17 cellular contexts compared by ENCODE assay signal in the genomic region with DNA sequence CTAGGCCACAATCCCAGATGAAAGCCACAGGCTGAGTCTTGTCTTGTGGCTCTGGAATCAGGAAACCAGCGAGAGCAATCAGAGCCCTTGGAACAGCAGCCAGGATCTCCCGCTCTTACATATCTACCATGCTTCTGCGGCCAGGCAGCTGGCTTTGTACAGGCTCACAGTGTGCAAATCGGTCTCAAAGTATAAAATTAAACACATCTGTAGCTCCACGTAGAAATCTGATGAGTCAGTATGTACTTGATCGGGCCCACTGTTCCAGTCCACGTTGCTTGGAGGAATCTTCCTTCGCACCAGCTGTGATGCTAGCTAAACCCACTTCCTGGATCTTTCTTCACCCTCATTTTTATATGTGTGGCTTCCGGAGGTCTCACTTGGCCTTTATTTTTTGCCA.
DNase-seq lines count a peak whose midpoint lies in the region; ATAC-seq and TF ChIP-seq lines count a peak whose summit lies in the region.
"Had no signal": no experiment of that assay in that cellular context is flagged by ENCODE, and none has a peak within 500 bp of the region (broad histone marks: within the 10 kb centered on the region; RNA-seq: fewer than 3 reads in every experiment).

No MANE protein-coding gene starts in this region.

- WGBS in heart right ventricle, 2 donors = 70 to 73% methylated on average over 9 of the region's 9 CpGs

- DNase-seq in OCI-LY7 (ENCODE audit: low spot score) (peak; percentile 43), heart right ventricle (peak; percentile 16 to 32), occipital lobe (lab: John Stamatoyannopoulos, UW) (peak; percentile 14), head of caudate nucleus (no peak), T-helper 9 cell (no peak)
- DNase-seq: activated T-cell treated with anti-CD3 and anti-CD28 coated beads, Interleukin-2, amount 50 U/mL, for 1 hour; BE2C; EL; IMR-90; NCI-H226; transverse colon had no signal

- no peak overlapping the region for H3K4me3 ChIP-seq in BLaER1
- H3K4me3 ChIP-seq in OCI-LY7 (ENCODE audit: low read depth, low read length, poor library complexity, severe bottlenecking) = no peak overlapping the region
- H3K4me3 ChIP-seq in heart right ventricle = no peak overlapping the region
- H3K4me3 ChIP-seq: coronary artery, esophagus muscularis mucosa, transverse colon had no signal

- no peak for TF ChIP-seq CTCF in OCI-LY7 (conservative IDR thresholded peaks at IDR 0.05; ENCODE audit: low read length)
- TF ChIP-seq CTCF in heart right ventricle (IDR thresholded peaks at IDR 0.05) = no peak

- H3K4me2 ChIP-seq in BLaER1 (peak overlapping the region; percentile 5; the same call in 1 of the 2 replicates), OCI-LY7 (ENCODE audit: low read length) (no peak overlapping the region)

- POLR2A ChIA-PET in OCI-LY7 (lab: Charles Lee) = interaction anchor here (0.6 to 1.1 kb wide), 3 partner anchors 9 to 336 kb away, joined by 3 to 4 read pairs (median 4); no protein-coding TSS in a partner anchor

- intact Hi-C loops in OCI-LY7 (cut with micrococcal nuclease; ENCODE audit: unreplicated experiment) = no loop called here
- intact Hi-C loops in heart right ventricle (cut with DNase I) = no loop called here
- intact Hi-C loops in head of caudate nucleus (cut with DNase I) = no loop called here

- H3K4me1 ChIP-seq in BLaER1 (peaks cover 5% of the 10 kb centered on the region; the same call in 1 of the 2 replicates), OCI-LY7 (ENCODE audit: insufficient read depth, low read length, poor library complexity, severe bottlenecking) (peaks cover 7% of the 10 kb centered on the region), heart right ventricle (peaks cover 0 to 11% (median 0%) of the 10 kb centered on the region in 9 donors)
- H3K4me1 ChIP-seq: BE2C had no signal

- no peaks in the 10 kb centered on the region for H3K36me3 ChIP-seq in BLaER1
- H3K36me3 ChIP-seq in OCI-LY7 (ENCODE audit: insufficient read depth, low read length) = no peaks in the 10 kb centered on the region
- no peaks in the 10 kb centered on the region for H3K36me3 ChIP-seq in heart right ventricle
- H3K36me3 ChIP-seq: BE2C, esophagus muscularis mucosa, transverse colon had no signal

- H2AFZ ChIP-seq in OCI-LY7 (ENCODE audit: low read length) = peak overlapping the region; percentile 85; the same call in 1 of the 2 replicates

- H4K20me1 ChIP-seq in BLaER1 (no peaks in the 10 kb centered on the region), OCI-LY7 (ENCODE audit: insufficient read depth, low read length) (no peaks in the 10 kb centered on the region)

- H3K9me3 ChIP-seq in BLaER1 (no peaks in the 10 kb centered on the region), OCI-LY7 (ENCODE audit: low read length) (no peaks in the 10 kb centered on the region), heart right ventricle (peaks cover 0 to 5% (median 0%) of the 10 kb centered on the region in 11 donors)
- H3K9me3 ChIP-seq: BE2C, esophagus muscularis mucosa, transverse colon had no signal

- H3K79me2 ChIP-seq in OCI-LY7 (ENCODE audit: insufficient read depth, low read depth, low read length) = no peaks in the 10 kb centered on the region

- H3K9ac ChIP-seq in BLaER1 = no peak overlapping the region

- H3K27me3 ChIP-seq in BLaER1 (no peaks in the 10 kb centered on the region), heart right ventricle (peaks cover 0 to 9% (median 0%) of the 10 kb centered on the region in 7 donors)
- H3K27me3 ChIP-seq: BE2C, esophagus muscularis mucosa, transverse colon had no signal

- H3K27ac ChIP-seq in BLaER1 = no peak overlapping the region
- no peak overlapping the region for H3K27ac ChIP-seq in OCI-LY7 (ENCODE audit: low read depth, low read length, poor library complexity, severe bottlenecking)
- peak overlapping the region in 4 of 10 donors; percentile 15 to 20 (median 16) for H3K27ac ChIP-seq in heart right ventricle
- H3K27ac ChIP-seq: coronary artery, esophagus muscularis mucosa, transverse colon had no signal

- CTCF ChIA-PET in OCI-LY7 (lab: Charles Lee; ENCODE audit: unreplicated experiment) = no interaction called here

- ATAC-seq in heart right ventricle = peak; percentile 47 to 90 (median 74)
- no peak for ATAC-seq in GM18907 (IDR thresholded peaks at IDR 0.05; ENCODE audit: unreplicated experiment)
- ATAC-seq in GM21825 (IDR thresholded peaks at IDR 0.05; ENCODE audit: unreplicated experiment) = no peak
- ATAC-seq: activated CD4-positive, CD25-positive, alpha-beta regulatory T cell treated with anti-CD3 and anti-CD28 coated beads, Interleukin-2, amount 50 U/mL, for 24 hours had no signal

- BruUV-seq in OCI-LY7 (replicated peaks; lab: Mats Ljungman, UMichigan) = no TSS peak

- H3K9me2 ChIP-seq in OCI-LY7 (ENCODE audit: insufficient read depth, low read length) = no peaks in the 10 kb centered on the region

Comparison
In these comparisons a context has a peak if more than half of its experiments do, and no peak if none do; other contexts are left out.
1. DNase-seq: peak in OCI-LY7 (single experiment), heart right ventricle (2 of 2) and occipital lobe (single experiment); none in head of caudate nucleus (0 of 42) and T-helper 9 cell (single experiment).
2. ATAC-seq: peak in heart right ventricle (8 of 8); none in GM18907 (single experiment) and GM21825 (single experiment).